In the genomic region with DNA sequence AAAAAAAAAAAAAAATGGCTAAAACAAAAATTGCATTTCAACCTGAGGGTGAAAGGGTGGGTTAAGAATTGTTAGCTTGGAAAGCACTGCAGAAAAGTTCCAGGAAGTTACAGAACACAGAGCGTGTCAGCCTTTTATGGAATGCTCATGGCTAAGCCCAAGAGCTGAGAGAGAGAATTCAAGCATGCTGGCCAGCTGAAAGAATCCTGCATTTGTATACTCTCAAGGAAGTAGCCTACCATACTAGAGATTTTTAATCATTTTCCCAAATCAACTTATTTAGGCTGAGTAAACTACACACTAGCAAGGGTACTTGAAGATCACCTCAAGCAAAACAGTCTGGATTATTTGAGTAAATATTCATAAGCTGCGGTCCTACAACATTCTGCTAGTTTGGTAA, we compare ENCODE assay signal across 25 cellular contexts.
DNase-seq lines count a peak whose midpoint lies in the region; ATAC-seq and TF ChIP-seq lines count a peak whose summit lies in the region.
"Had no signal": no experiment of that assay in that cellular context is flagged by ENCODE, and none has a peak within 500 bp of the region (broad histone marks: within the 10 kb centered on the region; RNA-seq: fewer than 3 reads in every experiment).

No MANE protein-coding gene starts in this region.

- no peaks in the 10 kb centered on the region for H3K27me3 Mint-ChIP-seq in activated naive CD8-positive, alpha-beta T cell treated with anti-CD3 and anti-CD28 coated beads, Interleukin-2, amount 50 U/mL, for 24 hours
- H3K27me3 Mint-ChIP-seq: CD4-positive, alpha-beta T cell; CD8-positive, alpha-beta memory T cell had no signal

- H2AFZ ChIP-seq in mesenchymal stem cell (ENCODE audit: low read depth, low read length), result no peak overlapping the region
- H2AFZ ChIP-seq: GM23248 had no signal

- no peak overlapping the region for H3K4ac ChIP-seq in mesenchymal stem cell (ENCODE audit: low read depth in 1 of 2, low read length in 2 of 2)

- intact Hi-C loops in upper lobe of right lung (cut with DNase I), result no loop called here

- H3K4me2 ChIP-seq in mesenchymal stem cell (ENCODE audit: low read length, poor library complexity, severe bottlenecking), result no peak overlapping the region
- H3K4me2 ChIP-seq: A549; BLaER1 treated with 17β-estradiol and CSF1 and Interleukin-3, amounts not matched to agents 10 nM and 100 nM had no signal

- no peak overlapping the region for H3K23ac ChIP-seq in mesenchymal stem cell (ENCODE audit: low read length in 2 of 2)

- peaks cover 8% of the 10 kb centered on the region for H3K9me3 Mint-ChIP-seq in activated naive CD8-positive, alpha-beta T cell treated with anti-CD3 and anti-CD28 coated beads, Interleukin-2, amount 50 U/mL, for 24 hours
- H3K9me3 Mint-ChIP-seq: CD14-positive monocyte had no signal

- peak; percentile 46 for ATAC-seq in upper lobe of right lung
- ATAC-seq in activated naive CD8-positive, alpha-beta T cell treated with anti-CD3 and anti-CD28 coated beads, Interleukin-2, amount 50 U/mL, for 24 hours, result no peak
- ATAC-seq: A549, GM12878, HCT116 had no signal

- no peak overlapping the region for H3K14ac ChIP-seq in mesenchymal stem cell (ENCODE audit: low read length in 2 of 2)

- no peaks in the 10 kb centered on the region for H3K27me3 ChIP-seq in mesenchymal stem cell (ENCODE audit: control insufficient read depth in 1 of 2, insufficient read depth in 1 of 2, low read length in 2 of 2)
- H3K27me3 ChIP-seq in upper lobe of right lung, result no peaks in the 10 kb centered on the region
- H3K27me3 ChIP-seq: BE2C; BLaER1 treated with 17β-estradiol and CSF1 and Interleukin-3, amounts not matched to agents 10 nM and 100 nM had no signal

- H3K36me3 ChIP-seq in mesenchymal stem cell (ENCODE audit: control insufficient read depth in 1 of 2, insufficient read depth in 2 of 2, low read depth in 1 of 2, low read length in 2 of 2), result no peaks in the 10 kb centered on the region
- H3K36me3 ChIP-seq in upper lobe of right lung, result no peaks in the 10 kb centered on the region
- H3K36me3 ChIP-seq: BE2C; BLaER1 treated with 17β-estradiol and CSF1 and Interleukin-3, amounts not matched to agents 10 nM and 100 nM had no signal

- TF ChIP-seq CTCF in upper lobe of right lung (IDR thresholded peaks at IDR 0.05), result no peak

- H2BK120ac ChIP-seq in mesenchymal stem cell (ENCODE audit: low read depth, low read length), result no peak overlapping the region

- H2AK5ac ChIP-seq in mesenchymal stem cell (ENCODE audit: low read length, severe bottlenecking), result no peak overlapping the region

- no peak overlapping the region for H3K18ac ChIP-seq in mesenchymal stem cell (ENCODE audit: low read depth in 1 of 2, low read length in 2 of 2)

- H3K4me3 Mint-ChIP-seq in activated naive CD8-positive, alpha-beta T cell treated with anti-CD3 and anti-CD28 coated beads, Interleukin-2, amount 50 U/mL, for 24 hours, result no peak overlapping the region
- H3K4me3 Mint-ChIP-seq: CD14-positive monocyte; CD4-positive, alpha-beta T cell; CD8-positive, alpha-beta memory T cell; HFFc6 had no signal

- 92% methylated on average over 2 of the region's 2 CpGs for WGBS in mesenchymal stem cell

- no peak overlapping the region for H2BK5ac ChIP-seq in mesenchymal stem cell (ENCODE audit: low read depth, low read length, poor library complexity, severe bottlenecking)

- H4K8ac ChIP-seq in mesenchymal stem cell (ENCODE audit: low read length), result no peak overlapping the region

- peak; percentile 75 for DNase-seq in DMS53 (lab: John Stamatoyannopoulos, UW)
- peak; percentile 5 for DNase-seq in kidney tubule cell (ENCODE audit: low spot score)
- peak; percentile 9 for DNase-seq in mesenchymal stem cell
- DNase-seq in upper lobe of right lung, result no peak
- DNase-seq in NCI-H2029 treated with DMSO at 0.1 percent for 48 hours (lab: John Stamatoyannopoulos, UW), result no peak
- DNase-seq in NCI-H146 (lab: John Stamatoyannopoulos, UW), result no peak
- no peak for DNase-seq in activated naive CD8-positive, alpha-beta T cell treated with anti-CD3 and anti-CD28 coated beads, Interleukin-2, amount 50 U/mL, for 24 hours
- DNase-seq: 8988T; ACHN; AML-193; BE2C; CD4-positive, alpha-beta T cell; CD8-positive, alpha-beta memory T cell; DMS 273 treated with DMSO at 0.1 percent for 48 hours; DMS79; EL; GDM1; GM23248; H7; HFFc6 had no signal

- H3K36me3 Mint-ChIP-seq in activated naive CD8-positive, alpha-beta T cell treated with anti-CD3 and anti-CD28 coated beads, Interleukin-2, amount 50 U/mL, for 24 hours (ENCODE audit: low read depth), result no peaks in the 10 kb centered on the region
- H3K36me3 Mint-ChIP-seq: CD14-positive monocyte; CD8-positive, alpha-beta memory T cell had no signal

- H2BK15ac ChIP-seq in mesenchymal stem cell (ENCODE audit: low read depth, poor library complexity, severe bottlenecking), result no peak overlapping the region

- H3K4me3 ChIP-seq in mesenchymal stem cell (ENCODE audit: insufficient read depth in 1 of 2, low read depth in 1 of 2, low read length in 2 of 2), result no peak overlapping the region
- H3K4me3 ChIP-seq in upper lobe of right lung, result no peak overlapping the region
- H3K4me3 ChIP-seq: A549; BLaER1 treated with 17β-estradiol and CSF1 and Interleukin-3, amounts not matched to agents 10 nM and 100 nM; GM12878; GM23248 had no signal

- no peaks in the 10 kb centered on the region for H3K9me3 ChIP-seq in mesenchymal stem cell (ENCODE audit: control insufficient read depth, low read length)
- H3K9me3 ChIP-seq in upper lobe of right lung, result no peaks in the 10 kb centered on the region
- H3K9me3 ChIP-seq: A549; BE2C; BLaER1 treated with 17β-estradiol and CSF1 and Interleukin-3, amounts not matched to agents 10 nM and 100 nM had no signal

- H3K4me1 Mint-ChIP-seq in activated naive CD8-positive, alpha-beta T cell treated with anti-CD3 and anti-CD28 coated beads, Interleukin-2, amount 50 U/mL, for 24 hours, result no peaks in the 10 kb centered on the region
- H3K4me1 Mint-ChIP-seq: CD8-positive, alpha-beta memory T cell had no signal

- H3K4me1 ChIP-seq in mesenchymal stem cell (ENCODE audit: control insufficient read depth, insufficient read depth, low read depth, low read length) (no peaks in the 10 kb centered on the region), upper lobe of right lung (no peaks in the 10 kb centered on the region)
- H3K4me1 ChIP-seq: A549, BE2C had no signal

- no peak overlapping the region for H3K27ac Mint-ChIP-seq in activated naive CD8-positive, alpha-beta T cell treated with anti-CD3 and anti-CD28 coated beads, Interleukin-2, amount 50 U/mL, for 24 hours
- H3K27ac Mint-ChIP-seq: CD4-positive, alpha-beta T cell; CD8-positive, alpha-beta memory T cell; HFFc6 had no signal

- no peak overlapping the region for H2BK12ac ChIP-seq in mesenchymal stem cell (ENCODE audit: low read length in 2 of 2)

- no peak overlapping the region for H3K27ac ChIP-seq in mesenchymal stem cell (ENCODE audit: low read length, poor library complexity, severe bottlenecking)
- H3K27ac ChIP-seq in upper lobe of right lung, result no peak overlapping the region
- H3K27ac ChIP-seq: A549; BLaER1 treated with 17β-estradiol and CSF1 and Interleukin-3, amounts not matched to agents 10 nM and 100 nM; GM23248 had no signal

- no peak overlapping the region for H4K91ac ChIP-seq in mesenchymal stem cell (ENCODE audit: low read length)

- H3K79me1 ChIP-seq in mesenchymal stem cell (replicated peaks; ENCODE audit: low read length, poor library complexity, severe bottlenecking), result no peaks in the 10 kb centered on the region

- H3K9ac ChIP-seq in mesenchymal stem cell (ENCODE audit: low read length), result no peak overlapping the region
- H3K9ac ChIP-seq: BLaER1 treated with 17β-estradiol and CSF1 and Interleukin-3, amounts not matched to agents 10 nM and 100 nM; GM23248 had no signal

Comparison
In these comparisons a context has a peak if more than half of its experiments do, and no peak if none do; other contexts are left out.
1. DNase-seq: peak in DMS53 (single experiment), kidney tubule cell (single experiment) and mesenchymal stem cell (single experiment); none in upper lobe of right lung (single experiment), NCI-H2029 treated with DMSO at 0.1 percent for 48 hours (single experiment), NCI-H146 (single experiment) and activated naive CD8-positive, alpha-beta T cell treated with anti-CD3 and anti-CD28 coated beads, Interleukin-2, amount 50 U/mL, for 24 hours (single experiment).